In the genomic region with DNA sequence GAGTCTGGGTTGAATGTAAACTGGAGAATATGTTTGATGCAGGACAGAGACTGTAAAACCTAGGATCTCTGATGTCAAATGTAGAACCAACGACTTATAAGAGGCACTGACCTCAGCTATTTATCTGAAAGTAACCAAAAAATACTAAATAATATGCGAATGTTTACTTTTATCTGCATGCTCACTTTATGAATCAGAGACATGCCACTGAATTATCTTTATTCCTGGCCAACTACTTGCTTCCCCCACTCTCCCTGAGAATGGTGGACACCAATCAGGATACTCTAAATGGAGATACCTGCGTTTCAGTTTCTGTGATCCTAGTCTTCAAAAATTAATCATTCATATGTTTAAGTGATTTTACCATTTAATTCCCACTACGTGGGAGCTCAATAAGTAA, we compare ENCODE assay signal across 15 cellular contexts.
DNase-seq lines count a peak whose midpoint lies in the region; ATAC-seq and TF ChIP-seq lines count a peak whose summit lies in the region.
"Had no signal": no experiment of that assay in that cellular context is flagged by ENCODE, and none has a peak within 500 bp of the region (broad histone marks: within the 10 kb centered on the region; RNA-seq: fewer than 3 reads in every experiment).

No MANE protein-coding gene starts in this region.

- no peaks in the 10 kb centered on the region for H4K20me1 ChIP-seq in neural progenitor cell (ENCODE audit: low read depth)
- H4K20me1 ChIP-seq: BLaER1 treated with 17β-estradiol and CSF1 and Interleukin-3, amounts not matched to agents 10 nM and 100 nM had no signal

- TF ChIP-seq CTCF in neural progenitor cell (IDR thresholded peaks at IDR 0.05) = no peak
- TF ChIP-seq CTCF in omental fat pad (IDR thresholded peaks at IDR 0.05) = no peak

- peak overlapping the region; percentile 46 for H2AFZ ChIP-seq in neural progenitor cell (replicated peaks)
- H2AFZ ChIP-seq: GM23248 had no signal

- H3K4me1 Mint-ChIP-seq in neural progenitor cell = peaks cover 9% of the 10 kb centered on the region
- H3K4me1 Mint-ChIP-seq: B cell; CD4-positive, CD25-positive, alpha-beta regulatory T cell; IgD-negative memory B cell had no signal

- H3K9me3 ChIP-seq in neural progenitor cell (ENCODE audit: low read depth) = no peaks in the 10 kb centered on the region
- H3K9me3 ChIP-seq: BLaER1 treated with 17β-estradiol and CSF1 and Interleukin-3, amounts not matched to agents 10 nM and 100 nM; Caco-2; HAP-1 had no signal

- DNase-seq in ELR (ENCODE audit: low read depth) = peak; percentile 41
- peak; percentile 0 for DNase-seq in M059J (ENCODE audit: low read depth)
- DNase-seq in amniotic epithelial cell (ENCODE audit: low read depth) = peak; percentile 53
- no peak for DNase-seq in neural progenitor cell (ENCODE audit: low spot score)
- no peak for DNase-seq in SW 1271 (lab: John Stamatoyannopoulos, UW)
- DNase-seq in omental fat pad (ENCODE audit: low spot score) = no peak
- DNase-seq: Caco-2; CD4-positive, CD25-positive, alpha-beta regulatory T cell; GM23248; KBM-7 had no signal

- no peak overlapping the region for H3K9ac ChIP-seq in neural progenitor cell
- H3K9ac ChIP-seq: BLaER1 treated with 17β-estradiol and CSF1 and Interleukin-3, amounts not matched to agents 10 nM and 100 nM; GM23248 had no signal

- H3K4me3 ChIP-seq in neural progenitor cell = no peak overlapping the region
- H3K4me3 ChIP-seq: BLaER1 treated with 17β-estradiol and CSF1 and Interleukin-3, amounts not matched to agents 10 nM and 100 nM; GM23248; HAP-1 had no signal

- no peaks in the 10 kb centered on the region for H3K4me1 ChIP-seq in neural progenitor cell
- H3K4me1 ChIP-seq: Caco-2 had no signal

- no peak overlapping the region for H3K27ac ChIP-seq in neural progenitor cell
- H3K27ac ChIP-seq: BLaER1 treated with 17β-estradiol and CSF1 and Interleukin-3, amounts not matched to agents 10 nM and 100 nM; GM23248 had no signal

- no peaks in the 10 kb centered on the region for H3K79me2 ChIP-seq in neural progenitor cell (ENCODE audit: low read depth)

- H3K27me3 ChIP-seq in neural progenitor cell = no peaks in the 10 kb centered on the region
- H3K27me3 ChIP-seq: BLaER1 treated with 17β-estradiol and CSF1 and Interleukin-3, amounts not matched to agents 10 nM and 100 nM had no signal

- H3K27me3 Mint-ChIP-seq in neural progenitor cell (ENCODE audit: insufficient read depth, low read depth) = no peaks in the 10 kb centered on the region
- H3K27me3 Mint-ChIP-seq: B cell; CD4-positive, CD25-positive, alpha-beta regulatory T cell; IgD-negative memory B cell had no signal

- no peaks in the 10 kb centered on the region for H3K36me3 Mint-ChIP-seq in neural progenitor cell
- H3K36me3 Mint-ChIP-seq: CD4-positive, CD25-positive, alpha-beta regulatory T cell had no signal

- ATAC-seq in HG03469 (IDR thresholded peaks at IDR 0.05; ENCODE audit: unreplicated experiment) = no peak
- ATAC-seq in omental fat pad (ENCODE audit: low FRiP score) = no peak

- H3K36me3 ChIP-seq in neural progenitor cell = no peaks in the 10 kb centered on the region
- H3K36me3 ChIP-seq: BLaER1 treated with 17β-estradiol and CSF1 and Interleukin-3, amounts not matched to agents 10 nM and 100 nM; HAP-1 had no signal

- H3K4me2 ChIP-seq in neural progenitor cell = no peak overlapping the region
- H3K4me2 ChIP-seq: BLaER1 treated with 17β-estradiol and CSF1 and Interleukin-3, amounts not matched to agents 10 nM and 100 nM had no signal

- H3F3A ChIP-seq in neural progenitor cell (ENCODE audit: low read depth) = no peaks in the 10 kb centered on the region

- no peak overlapping the region for H3K27ac Mint-ChIP-seq in neural progenitor cell
- H3K27ac Mint-ChIP-seq: B cell; CD4-positive, CD25-positive, alpha-beta regulatory T cell; IgD-negative memory B cell had no signal

- H3K4me3 Mint-ChIP-seq in neural progenitor cell = no peak overlapping the region
- H3K4me3 Mint-ChIP-seq: B cell; CD4-positive, CD25-positive, alpha-beta regulatory T cell; IgD-negative memory B cell had no signal

- peaks cover 3% of the 10 kb centered on the region for H3K9me3 Mint-ChIP-seq in neural progenitor cell

Comparison
In these comparisons a context has a peak if more than half of its experiments do, and no peak if none do; other contexts are left out.
1. DNase-seq: peak in ELR (single experiment), M059J (single experiment) and amniotic epithelial cell (single experiment); none in neural progenitor cell (single experiment), SW 1271 (0 of 2) and omental fat pad (single experiment).